8 cellular contexts compared by ENCODE assay signal in the genomic region with DNA sequence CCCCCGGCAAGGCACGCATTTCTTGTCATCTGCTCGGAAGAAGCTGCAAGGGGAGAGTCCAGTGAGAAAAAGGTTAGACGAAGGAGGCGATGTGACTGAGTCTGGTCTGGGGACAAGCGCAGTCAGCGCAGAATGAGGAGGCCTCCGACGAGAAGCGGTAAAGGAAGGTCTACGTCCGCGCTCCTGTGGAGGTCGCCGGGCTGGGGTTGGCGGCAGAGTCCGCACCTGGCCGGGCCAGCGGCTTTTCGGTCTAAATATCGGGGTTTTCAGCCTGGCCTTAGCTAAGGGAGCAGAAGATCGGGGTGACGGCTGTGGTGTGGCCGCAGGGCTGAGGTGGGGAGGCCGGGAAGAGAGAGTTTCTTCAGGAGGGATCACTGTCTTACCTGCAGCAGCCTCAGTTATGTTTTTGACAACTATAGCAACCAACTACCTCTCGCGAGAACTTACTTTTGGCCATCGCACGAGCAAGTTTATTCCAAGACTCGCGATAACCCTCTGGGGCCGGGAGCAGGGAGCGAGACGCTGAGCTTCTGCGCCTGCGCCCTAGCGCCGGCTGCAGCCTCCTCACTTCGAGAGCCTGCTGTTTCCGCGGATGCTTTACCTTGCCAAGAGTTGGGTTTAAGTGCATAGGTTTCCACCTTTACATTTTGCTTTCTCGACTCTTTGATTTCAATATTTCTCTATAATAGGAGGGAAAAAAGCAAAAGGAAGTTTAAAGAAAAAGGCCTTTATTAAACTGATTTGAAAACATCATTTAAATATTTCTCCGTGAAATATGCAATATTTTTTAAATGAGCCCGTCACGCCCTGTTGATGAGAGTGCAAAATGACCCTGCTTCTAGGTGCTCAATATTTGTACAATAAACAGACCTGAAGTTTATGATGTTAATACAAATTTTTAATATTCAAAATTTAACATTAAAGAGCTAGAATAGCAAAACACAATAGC. TPM values are rescaled to one million over a fixed set of nuclear protein-coding genes. Genes with fewer than 3 reads are reported as not detected.
A peak's percentile ranks its signal among the peaks of the same experiment; 100 is the strongest.
DNase-seq lines count a peak whose midpoint lies in the region; ATAC-seq and TF ChIP-seq lines count a peak whose summit lies in the region.

TSS of gene CFAP70 (minus strand) at position 534 of the 949 bp plus-strand sequence. CDS start 4,068 bp downstream, outside the sequence.

- H3K27me3 ChIP-seq in colonic mucosa: no peaks in the 10 kb centered on the region

- H3K36me3 ChIP-seq in colonic mucosa: no peaks in the 10 kb centered on the region

- peak; percentile 94 for ATAC-seq in HG03439 (IDR thresholded peaks at IDR 0.05; ENCODE audit: unreplicated experiment)

- intact Hi-C loops in colonic mucosa (cut with DNase I): no loop called here

- H3K9me3 ChIP-seq in colonic mucosa: no peaks in the 10 kb centered on the region

- peak within 1 kb of the TSS; percentile 78 to 90 for H3K9ac ChIP-seq in colonic mucosa (ENCODE audit: low read depth in 2 of 2, low read length in 2 of 2)

- TF ChIP-seq POLR2A in GM19193 (IDR thresholded peaks at IDR 0.05; ENCODE audit: extremely low read depth, insufficient read depth, insufficient read length): peak; percentile 70

- H3K27ac ChIP-seq in colonic mucosa: no peak within 1 kb of the TSS

- H3K4me3 ChIP-seq in AG10803 (ENCODE audit: low read length) (peak within 1 kb of the TSS; percentile 92), colonic mucosa (peak within 1 kb of the TSS; percentile 70)

- H3K4me1 ChIP-seq in colonic mucosa: peaks cover 3% of the 10 kb centered on the region

- TF ChIP-seq CTCF in AG10803 (conservative IDR thresholded peaks at IDR 0.05; ENCODE audit: low read length) (no peak), colonic mucosa (IDR thresholded peaks at IDR 0.05) (no peak)

- DNase-seq in AG10803 (ENCODE audit: low read depth): peak; percentile 94
- peak; percentile 72 to 86 for DNase-seq in NCI-H524 (lab: John Stamatoyannopoulos, UW)
- peak; percentile 88 to 89 for DNase-seq in activated CD4-positive, alpha-beta T cell treated with anti-CD3 and anti-CD28 coated beads for 4 hours
- DNase-seq in colonic mucosa: peak; percentile 94
- DNase-seq in kidney tubule cell (ENCODE audit: low spot score): peak; percentile 97
- peak; percentile 87 to 89 for DNase-seq in stimulated activated CD4-positive, alpha-beta T cell treated with anti-CD3 and anti-CD28 coated beads, Interleukin-15, amount 100 ng/mL, for 48 hours (ENCODE audit: low read depth in 2 of 2)

RNA-seq across cellular contexts. Expression of gene CFAP70, which starts in this region (rescaled TPM):
- under 1 TPM; 0.64 to 0.72 TPM for total RNA-seq in colonic mucosa

Comparison
In these comparisons a context has a peak if more than half of its experiments do, and no peak if none do; other contexts are left out.
1. Peak in DNase-seq, H3K4me3 ChIP-seq and H3K9ac ChIP-seq in colonic mucosa; RNA of the gene not detected or under 1 TPM.